Comparison of ENCODE assay signal across 8 cellular contexts in the genomic region with DNA sequence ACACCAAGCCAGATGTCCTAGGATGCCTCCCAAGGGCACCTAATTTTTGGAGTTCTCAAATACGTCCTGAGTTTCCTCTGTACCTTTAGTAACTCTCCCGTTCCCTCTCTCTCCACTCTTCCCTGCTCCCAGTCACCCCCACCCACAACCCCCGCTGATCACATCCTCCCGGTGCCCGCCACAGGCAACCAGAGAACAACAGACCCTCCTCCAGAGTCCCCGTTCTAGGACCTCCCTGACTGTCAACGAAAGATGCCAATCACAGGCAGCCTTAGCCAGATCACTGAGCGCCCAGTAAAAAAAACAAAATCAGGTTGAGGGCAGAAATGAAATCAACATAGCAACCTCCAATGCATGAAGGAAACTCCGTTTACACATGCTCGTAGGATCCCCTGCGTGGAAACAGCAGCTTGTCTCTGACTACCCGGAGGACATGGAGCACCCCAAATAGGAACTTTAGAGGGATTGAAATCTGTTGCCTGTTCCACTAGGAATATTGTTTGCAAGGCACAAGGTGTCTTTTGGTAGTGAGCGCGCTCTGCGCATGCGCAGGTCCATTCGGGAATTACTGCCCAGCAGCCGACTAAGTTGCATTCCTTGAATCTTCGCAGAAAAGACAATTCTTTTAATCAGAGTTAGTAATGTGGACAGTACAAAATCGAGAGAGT. TPM values are rescaled to one million over a fixed set of nuclear protein-coding genes. Genes with fewer than 3 reads are reported as not detected.
DNase-seq lines count a peak whose midpoint lies in the region; ATAC-seq, FAIRE-seq and TF ChIP-seq lines count a peak whose summit lies in the region.

A gene (plus strand): TSS at position 557 of the 668 bp plus-strand sequence.

- in situ Hi-C loops in K562 (cut with MboI) = no loop called here

- H2AFZ ChIP-seq in K562 (ENCODE audit: low read depth, low read length) (no peak within 1 kb of the TSS), hepatocyte (peak within 1 kb of the TSS; percentile 91), Karpas-422 (ENCODE audit: low read length) (no peak within 1 kb of the TSS)

- no peak for FAIRE-seq in K562 (lab: Jason Lieb, UNC)

- TF ChIP-seq POLR2A in K562 (conservative IDR thresholded peaks at IDR 0.05) = no peak

- no peak within 1 kb of the TSS for H3K27ac ChIP-seq in K562 (ENCODE audit: extremely low read depth, low read depth, low read length)
- H3K27ac ChIP-seq in hepatocyte = no peak within 1 kb of the TSS
- H3K27ac ChIP-seq in Karpas-422 (ENCODE audit: low read length) = no peak within 1 kb of the TSS

- CTCF ChIA-PET in K562 (lab: Yijun Ruan, JAX; ENCODE audit: low intra/inter-chr PET ratio) = no interaction called here

- ATAC-seq in K562 = no peak
- no peak for ATAC-seq in HG03442 (IDR thresholded peaks at IDR 0.05; ENCODE audit: unreplicated experiment)
- no peak for ATAC-seq in HG03432 (IDR thresholded peaks at IDR 0.05; ENCODE audit: unreplicated experiment)

- H3K9ac ChIP-seq in K562 (ENCODE audit: insufficient read depth in 1 of 2, low read depth in 2 of 2, low read length in 2 of 2) (no peak within 1 kb of the TSS), Karpas-422 (ENCODE audit: low read length) (no peak within 1 kb of the TSS)

- POLR2A ChIA-PET in K562 (lab: Yijun Ruan, JAX) = no interaction called here

- TF ChIP-seq CTCF in K562 (IDR thresholded peaks at IDR 0.05 in 2 of 3, conservative IDR thresholded peaks at IDR 0.05 in 1 of 3; ENCODE audit: insufficient read depth in 2 of 3, low read depth in 1 of 3, low read length in 3 of 3) (no peak), hepatocyte (IDR thresholded peaks at IDR 0.05; ENCODE audit: poor library complexity) (no peak)

- H4K20me1 ChIP-seq in K562 (replicated peaks; ENCODE audit: control insufficient read depth, insufficient read depth, low read length) (no peaks in the 10 kb centered on the region), hepatocyte (ENCODE audit: insufficient read depth, poor library complexity, severe bottlenecking) (no peaks in the 10 kb centered on the region), Karpas-422 (ENCODE audit: insufficient read depth, low read depth, low read length) (no peaks in the 10 kb centered on the region)

- no peaks in the 10 kb centered on the region for H3K9me1 ChIP-seq in K562 (ENCODE audit: control insufficient read depth, insufficient read depth, low read length)

- 4% methylated on average over 18 of the region's 20 CpGs for WGBS in K562 (ENCODE audit: insufficient coverage, low coverage, missing lambda C conversion rate)
- 1% methylated on average over 20 of the region's 20 CpGs for WGBS in hepatocyte (ENCODE audit: low lambda C conversion rate, missing lambda C conversion rate)

- no peak within 1 kb of the TSS for H3K4me2 ChIP-seq in K562 (ENCODE audit: insufficient read depth, low read length)
- peak within 1 kb of the TSS; percentile 94 for H3K4me2 ChIP-seq in hepatocyte
- H3K4me2 ChIP-seq in Karpas-422 (ENCODE audit: low read depth, low read length, poor library complexity, severe bottlenecking) = no peak within 1 kb of the TSS

- no TSS peak for BruUV-seq in K562 (replicated peaks; lab: Mats Ljungman, UMichigan)

- no peaks in the 10 kb centered on the region for H3K79me2 ChIP-seq in K562 (ENCODE audit: control insufficient read depth, insufficient read depth, low read length)
- H3K79me2 ChIP-seq in hepatocyte = no peaks in the 10 kb centered on the region
- no peaks in the 10 kb centered on the region for H3K79me2 ChIP-seq in Karpas-422 (ENCODE audit: low read length)

- no peaks in the 10 kb centered on the region for H3K27me3 ChIP-seq in K562 (ENCODE audit: control insufficient read depth in 2 of 2, insufficient read depth in 2 of 2, low read length in 2 of 2)
- no peaks in the 10 kb centered on the region for H3K27me3 ChIP-seq in hepatocyte
- H3K27me3 ChIP-seq in Karpas-422 (ENCODE audit: low read length) = no peaks in the 10 kb centered on the region

- no peak within 1 kb of the TSS for H3K4me3 ChIP-seq in K562
- H3K4me3 ChIP-seq in hepatocyte = peak within 1 kb of the TSS; percentile 94
- H3K4me3 ChIP-seq in Karpas-422 (ENCODE audit: low read length) = no peak within 1 kb of the TSS

- DNase-seq in ELR (ENCODE audit: low read depth) (peak; percentile 62), NCI-H510A (lab: John Stamatoyannopoulos, UW) (peak; percentile 2), K562 (ENCODE audit: extremely low read depth in 1 of 4, low spot score in 3 of 4) (peak in 2 of 4 experiments; percentile 12 to 14), hepatocyte (ENCODE audit: low spot score) (peak; percentile 78), posterior cingulate gyrus (peak; percentile 62 to 97 (median 82)), Karpas-422 (no peak)

- no peak for TF ChIP-seq EP300 in K562 (IDR thresholded peaks at IDR 0.05; ENCODE audit: low read length)

- H3K4me1 ChIP-seq in K562 (replicated peaks in 1 of 2; ENCODE audit: control insufficient read depth in 2 of 2, insufficient read depth in 2 of 2, low read length in 2 of 2) = no peaks in the 10 kb centered on the region; a peak in 1 of 5 replicates
- H3K4me1 ChIP-seq in hepatocyte (ENCODE audit: insufficient read depth) = no peaks in the 10 kb centered on the region
- no peaks in the 10 kb centered on the region for H3K4me1 ChIP-seq in Karpas-422 (ENCODE audit: low read length)

- no peaks in the 10 kb centered on the region for H3K9me3 ChIP-seq in K562 (replicated peaks; ENCODE audit: control insufficient read depth, insufficient read depth, low read depth, low read length)
- H3K9me3 ChIP-seq in hepatocyte (ENCODE audit: low read depth) = no peaks in the 10 kb centered on the region
- H3K9me3 ChIP-seq in Karpas-422 (ENCODE audit: low read length) = no peaks in the 10 kb centered on the region

- H3K9me2 ChIP-seq in hepatocyte (replicated peaks; ENCODE audit: insufficient read depth) (no peaks in the 10 kb centered on the region), Karpas-422 (replicated peaks; ENCODE audit: insufficient read depth, low read length) (no peaks in the 10 kb centered on the region)

- TF ChIP-seq RAD21 in K562 (CRISPR knock-in tag; conservative IDR thresholded peaks at IDR 0.05 in 1 of 2, IDR thresholded peaks at IDR 0.05 in 1 of 2) = no peak

- H3K36me3 ChIP-seq in K562 (ENCODE audit: control insufficient read depth, insufficient read depth, low read length) (no peaks in the 10 kb centered on the region), hepatocyte (replicated peaks; ENCODE audit: insufficient read depth, low read depth) (no peaks in the 10 kb centered on the region), Karpas-422 (ENCODE audit: insufficient read depth, low read length) (no peaks in the 10 kb centered on the region)

- intact Hi-C loops in K562 (cut with micrococcal nuclease) = no loop called here
- intact Hi-C loops in posterior cingulate gyrus (cut with DNase I) = loop anchor here (5.0 kb wide), 2 partner anchors 99 to 351 kb away; no protein-coding TSS in a partner anchor

TF ChIP-seq in K562, 482 proteins besides CTCF, POLR2A, EP300 and RAD21:
- TF ChIP-seq MBD2 (IDR thresholded peaks at IDR 0.05; ENCODE audit: borderline replicate concordance, low read depth) (no peak), KDM5B (IDR thresholded peaks at IDR 0.05; ENCODE audit: insufficient replicate concordance, low read depth, low read length) (no peak), NRF1 (conservative IDR thresholded peaks at IDR 0.05 in 1 of 2, IDR thresholded peaks at IDR 0.05 in 1 of 2) (peak; percentile 84 to 85), ZBTB17 (CRISPR knock-in tag; IDR thresholded peaks at IDR 0.05) (no peak), POLR3G (IDR thresholded peaks at IDR 0.05; ENCODE audit: extremely low read depth, insufficient read length, insufficient replicate concordance) (no peak), NFIC (IDR thresholded peaks at IDR 0.05) (no peak)

RNA-seq across cellular contexts. Expression of the gene that starts here (rescaled TPM):
- total RNA-seq in K562 (2011; cell fraction: chromatin; rRNA removed; ENCODE audit: low replicate concordance) = 0.32 TPM in 1 of 2 replicates, not detected in the other
- total RNA-seq in K562 (2011; cell fraction: nucleolus; rRNA removed) = not detected in 2 replicates
- total RNA-seq in K562 (2011; cell fraction: nucleoplasm; rRNA removed) = not detected in 2 replicates
- total RNA-seq in K562 (2014; rRNA removed) (not detected in 2 replicates), K562 (2014; rRNA removed; fragmentation: Illumina TruSeq; extraction: Trizol) (not detected in 2 replicates), K562 (2015; rRNA removed; fragmentation: Illumina TruSeq; extraction: Trizol) (not detected in 2 replicates), K562 (2021) (not detected in 2 replicates), hepatocyte (2.8 and 4.9 TPM in 2 replicates)
- polyA plus RNA-seq in K562 (2011; rRNA removed) (not detected in 2 replicates), K562 (2014; fragmentation: Illumina TruSeq; extraction: Trizol) (not detected in 2 replicates), K562 (2014; fragmentation: Nextera tagmentation; extraction: Ambion mirVana) (not detected), K562 (2014; rRNA removed) (not detected in 2 replicates), hepatocyte (3.6 and 5.5 TPM in 2 replicates)
- not detected in 2 replicates for polyA plus RNA-seq in K562 (2011; cell fraction: cytosol; rRNA removed)
- not detected in 2 replicates for polyA plus RNA-seq in K562 (2011; cell fraction: nucleus; rRNA removed)
- polyA plus RNA-seq in K562 (2012) = 0.06 TPM in 1 of 2 replicates, not detected in the other
- not detected in 2 replicates for polyA minus RNA-seq in K562 (2011; rRNA and poly(A)+ RNA removed)
- polyA minus RNA-seq in K562 (2011; cell fraction: cytosol; rRNA and poly(A)+ RNA removed) = not detected in 2 replicates
- polyA minus RNA-seq in K562 (2011; cell fraction: nucleus; rRNA and poly(A)+ RNA removed) = not detected in 2 replicates
- total RNA-seq in Karpas-422 (2014; rRNA removed; shearing (Covaris generic); ENCODE audit: low replicate concordance) = not detected in 2 replicates
